Comparison of ENCODE assay signal across 11 cellular contexts in genomic region chr1:32998009-32998555, GRCh38. TPM values are rescaled to one million over a fixed set of nuclear protein-coding genes. Genes with fewer than 3 reads are reported as not detected.
DNase-seq lines count a peak whose midpoint lies in the region; ATAC-seq and TF ChIP-seq lines count a peak whose summit lies in the region.
"Had no signal": no experiment of that assay in that cellular context is flagged by ENCODE, and none has a peak within 500 bp of the region (broad histone marks: within the 10 kb centered on the region; RNA-seq: fewer than 3 reads in every experiment).

No MANE protein-coding gene starts in this region.

- H3K4me3 Mint-ChIP-seq in glutamatergic neuron (ENCODE audit: unreplicated experiment): no peak overlapping the region

- no peak for DNase-seq in SK-N-SH
- no peak for DNase-seq in RWPE2 (ENCODE audit: low spot score)
- no peak for DNase-seq in glutamatergic neuron
- DNase-seq in hippocampal formation (lab: John Stamatoyannopoulos, UW): no peak
- DNase-seq: gastrocnemius medialis had no signal

- H3K36me3 ChIP-seq in SK-N-SH (replicated peaks in 1 of 2; ENCODE audit: control insufficient read depth in 1 of 2, insufficient read depth in 2 of 2, low read length in 1 of 2) (no peaks in the 10 kb centered on the region), RWPE2 (ENCODE audit: low read depth) (no peaks in the 10 kb centered on the region)
- H3K36me3 ChIP-seq: gastrocnemius medialis, pancreas had no signal

- no peak for TF ChIP-seq RAD21 in SK-N-SH (IDR thresholded peaks at IDR 0.05; ENCODE audit: low read length)

- H2AFZ ChIP-seq in SK-N-SH (ENCODE audit: low read depth): no peak overlapping the region

- TF ChIP-seq EP300 in SK-N-SH (IDR thresholded peaks at IDR 0.05; ENCODE audit: borderline replicate concordance in 1 of 2, low read depth in 1 of 2, low read length in 1 of 2): no peak

- WGBS in SK-N-SH (ENCODE audit: low lambda C conversion rate): 97% methylated on average over 7 of the region's 7 CpGs

- H3K4me1 Mint-ChIP-seq in glutamatergic neuron (ENCODE audit: low read depth, unreplicated experiment): no peaks in the 10 kb centered on the region

- CTCF ChIA-PET in SK-N-SH (lab: Yijun Ruan, JAX): interaction anchor here (0.8 to 1.4 kb wide), 2 partner anchors 88 to 121 kb away, joined by 3 to 4 read pairs; no protein-coding TSS in a partner anchor

- H3K4me3 ChIP-seq in SK-N-SH (ENCODE audit: low read depth in 2 of 2, low read length in 1 of 2): no peak overlapping the region
- no peak overlapping the region for H3K4me3 ChIP-seq in RWPE2 (ENCODE audit: severe bottlenecking)
- no peak overlapping the region for H3K4me3 ChIP-seq in skin epidermis
- H3K4me3 ChIP-seq: gastrocnemius medialis, pancreas, SJSA1 had no signal

- peak overlapping the region; percentile 55; the same call in 1 of the 2 replicates for H3K9ac ChIP-seq in SK-N-SH

- peak overlapping the region; percentile 58; the same call in 1 of the 2 replicates for H3K4me2 ChIP-seq in SK-N-SH

- H3K36me3 Mint-ChIP-seq in glutamatergic neuron (ENCODE audit: unreplicated experiment): no peaks in the 10 kb centered on the region

- ATAC-seq in SK-N-SH treated with all-trans-retinoic acid at 6 μM for 48 hours (no peak; the same call in 2 of the 3 replicates), RWPE2 (ENCODE audit: low read depth) (peak; percentile 3; the same call in 1 of the 3 replicates), GM19463 (IDR thresholded peaks at IDR 0.05; ENCODE audit: unreplicated experiment) (no peak), GM21529 (IDR thresholded peaks at IDR 0.05; ENCODE audit: unreplicated experiment) (no peak)
- ATAC-seq: gastrocnemius medialis had no signal

- H3K9me2 ChIP-seq in SK-N-SH: no peaks in the 10 kb centered on the region

- POLR2A ChIA-PET in SK-N-SH (lab: Yijun Ruan, JAX): interaction anchor here (0.9 kb wide), 1 partner anchor 9 kb away, joined by 4 read pairs; no protein-coding TSS in a partner anchor

- no peaks in the 10 kb centered on the region for H3K79me2 ChIP-seq in SK-N-SH (ENCODE audit: insufficient read depth)

- H3K27ac Mint-ChIP-seq in glutamatergic neuron (ENCODE audit: unreplicated experiment): peak overlapping the region; percentile 48

- no peaks in the 10 kb centered on the region for H3K27me3 ChIP-seq in SK-N-SH (ENCODE audit: insufficient read depth)
- no peaks in the 10 kb centered on the region for H3K27me3 ChIP-seq in RWPE2 (ENCODE audit: insufficient read depth, poor library complexity, severe bottlenecking)
- H3K27me3 ChIP-seq: gastrocnemius medialis, pancreas, SJSA1 had no signal

- H3K9me3 ChIP-seq in SK-N-SH (no peaks in the 10 kb centered on the region), RWPE2 (ENCODE audit: severe bottlenecking) (no peaks in the 10 kb centered on the region)
- H3K9me3 ChIP-seq: gastrocnemius medialis, pancreas, SJSA1 had no signal

- H3F3A ChIP-seq in SK-N-SH (replicated peaks; ENCODE audit: insufficient read depth): peaks cover 16% of the 10 kb centered on the region

- no peaks in the 10 kb centered on the region for H4K20me1 ChIP-seq in SK-N-SH (ENCODE audit: insufficient read depth)

- H3K4me1 ChIP-seq in SK-N-SH (ENCODE audit: control insufficient read depth in 1 of 2, insufficient read depth in 2 of 2, low read depth in 1 of 2, low read length in 1 of 2): peaks cover 9 to 23% of the 10 kb centered on the region in 2 experiments; a peak in 3 of 4 replicates
- H3K4me1 ChIP-seq in RWPE2 (ENCODE audit: insufficient read depth, poor library complexity, severe bottlenecking): peaks cover 2% of the 10 kb centered on the region

- H3K27me3 Mint-ChIP-seq in glutamatergic neuron (ENCODE audit: unreplicated experiment): no peaks in the 10 kb centered on the region

- H3K27ac ChIP-seq in SK-N-SH (ENCODE audit: low read depth in 2 of 2, low read length in 1 of 2): peak overlapping the region in 1 of 2 experiments; percentile 90; a peak in 2 of 4 replicates
- H3K27ac ChIP-seq in RWPE2 (ENCODE audit: poor library complexity, severe bottlenecking): peak overlapping the region; percentile 62
- peak overlapping the region in 18 of 21 experiments; percentile 3 to 78 (median 54) for H3K27ac ChIP-seq in skin epidermis
- H3K27ac ChIP-seq: SJSA1 had no signal

- no peaks in the 10 kb centered on the region for H3K9me3 Mint-ChIP-seq in glutamatergic neuron (ENCODE audit: unreplicated experiment)

- TF ChIP-seq CTCF in SK-N-SH (IDR thresholded peaks at IDR 0.05) (no peak), RWPE2 (IDR thresholded peaks at IDR 0.05; ENCODE audit: poor library complexity, severe bottlenecking) (no peak), glutamatergic neuron (IDR thresholded peaks at IDR 0.05; ENCODE audit: partially characterized antibody, unreplicated experiment) (no peak)

TF ChIP-seq in SK-N-SH, 30 proteins besides CTCF, POLR2A, EP300 and RAD21:
- TF ChIP-seq TCF12 (IDR thresholded peaks at IDR 0.05) (no peak), MEF2A (IDR thresholded peaks at IDR 0.05; ENCODE audit: borderline replicate concordance, low read depth) (no peak), MAX (IDR thresholded peaks at IDR 0.05; ENCODE audit: low read depth) (0 out of 2 replicates have a peak, but pooled peaks have one; percentile 0)

TF ChIP-seq in SK-N-SH treated with all-trans-retinoic acid at 6 μM for 48 hours, 23 proteins besides CTCF, POLR2A, EP300 and RAD21 (continues in another document):
- TF ChIP-seq CSRNP3 (CRISPR knock-in tag; IDR thresholded peaks at IDR 0.05): no peak
- no peak for TF ChIP-seq ZFP30 (CRISPR knock-in tag; IDR thresholded peaks at IDR 0.05)
- TF ChIP-seq POU6F1 (CRISPR knock-in tag; IDR thresholded peaks at IDR 0.05; ENCODE audit: borderline replicate concordance, low read depth): no peak
- TF ChIP-seq ZC3H10 (CRISPR knock-in tag; IDR thresholded peaks at IDR 0.05): no peak
- no peak for TF ChIP-seq TCF4 (CRISPR knock-in tag; IDR thresholded peaks at IDR 0.05; ENCODE audit: borderline replicate concordance)
- no peak for TF ChIP-seq OSR1 (CRISPR knock-in tag; IDR thresholded peaks at IDR 0.05)
- no peak for TF ChIP-seq SNAI2 (CRISPR knock-in tag; IDR thresholded peaks at IDR 0.05)
- no peak for TF ChIP-seq TSHZ2 (CRISPR knock-in tag; IDR thresholded peaks at IDR 0.05)

RNA-seq across cellular contexts. Expression of gene RNF19B, which starts 33.5 kb away (rescaled TPM):
- polyA plus RNA-seq in SK-N-SH (2012; rRNA removed): 20.1 and 22.6 TPM in 2 replicates
- polyA plus RNA-seq in SK-N-SH (2012; cell fraction: cytosol; rRNA removed): 17.7 and 18.3 TPM in 2 replicates
- polyA plus RNA-seq in SK-N-SH (2012; cell fraction: nucleus; rRNA removed): 16.7 and 22.2 TPM in 2 replicates
- total RNA-seq in glutamatergic neuron (ENCODE audit: unreplicated experiment): 18.7 TPM

RNA-seq across cellular contexts. Expression of gene AK2, which starts 38.6 kb away (rescaled TPM):
- polyA plus RNA-seq in SK-N-SH (2012; rRNA removed): 191 and 212 TPM in 2 replicates
- polyA plus RNA-seq in SK-N-SH (2012; cell fraction: cytosol; rRNA removed): 187 and 197 TPM in 2 replicates
- polyA plus RNA-seq in SK-N-SH (2012; cell fraction: nucleus; rRNA removed): 219 and 258 TPM in 2 replicates
- 52.7 TPM for total RNA-seq in glutamatergic neuron (ENCODE audit: unreplicated experiment)
